11 cellular contexts compared by ENCODE assay signal in the genomic region with DNA sequence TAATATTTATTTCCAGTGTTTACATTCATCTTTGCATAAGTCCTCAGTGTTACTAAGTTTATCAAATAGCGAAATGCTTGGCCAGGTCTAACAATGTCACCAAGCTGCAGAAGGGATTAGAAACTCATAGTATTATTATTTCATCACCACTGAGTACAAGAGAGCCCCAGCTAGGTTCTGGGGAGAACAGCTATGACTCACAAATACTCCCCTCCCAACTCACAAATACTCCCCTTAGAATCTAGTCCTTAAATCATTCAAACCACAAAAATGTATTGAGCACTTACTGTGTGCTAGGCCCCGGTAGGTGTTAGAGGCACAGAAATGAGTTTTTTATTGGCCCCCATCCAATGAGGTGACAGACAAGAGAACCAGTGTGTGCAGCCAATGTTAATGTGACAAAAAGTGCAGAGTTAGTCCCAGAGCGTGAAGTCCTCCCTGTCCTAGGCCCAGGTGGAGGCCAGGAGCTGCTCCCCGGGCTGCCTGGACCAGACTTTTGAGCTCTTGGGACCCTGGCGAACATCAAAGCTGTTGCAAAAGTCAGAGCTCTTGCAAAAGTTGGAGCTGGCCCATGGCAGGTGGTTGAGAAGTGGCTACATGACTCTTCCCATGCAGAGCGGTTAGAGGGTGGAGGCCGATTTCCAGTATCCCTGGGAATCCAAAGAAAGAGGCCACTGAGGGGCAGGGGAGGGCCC. TPM values are rescaled to one million over a fixed set of nuclear protein-coding genes. Genes with fewer than 3 reads are reported as not detected.
A peak's percentile ranks its signal among the peaks of the same experiment; 100 is the strongest.
DNase-seq lines count a peak whose midpoint lies in the region; ATAC-seq and TF ChIP-seq lines count a peak whose summit lies in the region.
"Had no signal": no experiment of that assay in that cellular context is flagged by ENCODE, and none has a peak within 500 bp of the region (broad histone marks: within the 10 kb centered on the region; RNA-seq: fewer than 3 reads in every experiment).

No MANE protein-coding gene starts in this region.

- CTCF ChIA-PET in AG04450 (lab: Charles Lee), result interaction anchor here (0.6 to 2.3 kb wide), 3 partner anchors 32 to 222 kb away, joined by 4 to 9 read pairs (median 5); no protein-coding TSS in a partner anchor

- no peaks in the 10 kb centered on the region for H3K36me3 ChIP-seq in heart left ventricle
- H3K36me3 ChIP-seq: BLaER1, pancreas had no signal

- H3K27me3 ChIP-seq in AG04450 (ENCODE audit: control insufficient read depth, insufficient read depth, low read length) (no peaks in the 10 kb centered on the region), heart left ventricle (no peaks in the 10 kb centered on the region)
- H3K27me3 ChIP-seq: BLaER1, pancreas had no signal

- H3K36me3 Mint-ChIP-seq in activated T-helper 1 cell treated with anti-CD3 and anti-CD28 coated beads, Interleukin-12 subunit alpha, Interleukin-12 subunit beta, Interleukin-2, Interleukin-4 antibody, amounts not matched to agents 30 ng/mL and 10 ng/mL and 1 ng/mL, durations not matched to agents 14 hours and 24 hours and 36 hours (ENCODE audit: low read depth), result no peaks in the 10 kb centered on the region
- no peaks in the 10 kb centered on the region for H3K36me3 Mint-ChIP-seq in naive thymus-derived CD8-positive, alpha-beta T cell

- DNase-seq in AG04450 (ENCODE audit: low read depth, low spot score) (no peak), astrocyte of the spinal cord (ENCODE audit: low read depth, low spot score) (peak; percentile 53), heart left ventricle (no peak)
- no peak for DNase-seq in activated T-helper 1 cell treated with anti-CD3 and anti-CD28 coated beads, Interleukin-12 subunit alpha, Interleukin-12 subunit beta, Interleukin-2, Interleukin-4 antibody, amounts not matched to agents 30 ng/mL and 10 ng/mL and 1 ng/mL, durations not matched to agents 14 hours and 24 hours and 36 hours (ENCODE audit: low spot score)
- DNase-seq in naive thymus-derived CD8-positive, alpha-beta T cell, result no peak
- DNase-seq: NCI-H2107 had no signal

- intact Hi-C loops in heart left ventricle (cut with DNase I), result loop anchor here in 1 of 10 donors (10.0 kb wide), 1 partner anchor 241 kb away; no protein-coding TSS in a partner anchor
- intact Hi-C loops in activated T-helper 1 cell treated with anti-CD3 and anti-CD28 coated beads, Interleukin-12 subunit alpha, Interleukin-12 subunit beta, Interleukin-2, Interleukin-4 antibody, amounts not matched to agents 30 ng/mL and 10 ng/mL and 1 ng/mL, durations not matched to agents 14 hours and 24 hours and 36 hours (cut with micrococcal nuclease), result no loop called here

- no peak for TF ChIP-seq POLR2A in heart left ventricle (IDR thresholded peaks at IDR 0.05)

- H3K9me3 Mint-ChIP-seq in activated T-helper 1 cell treated with anti-CD3 and anti-CD28 coated beads, Interleukin-12 subunit alpha, Interleukin-12 subunit beta, Interleukin-2, Interleukin-4 antibody, amounts not matched to agents 30 ng/mL and 10 ng/mL and 1 ng/mL, durations not matched to agents 14 hours and 24 hours and 36 hours, result no peaks in the 10 kb centered on the region
- no peaks in the 10 kb centered on the region for H3K9me3 Mint-ChIP-seq in naive thymus-derived CD8-positive, alpha-beta T cell

- no peak overlapping the region for H3K4me3 Mint-ChIP-seq in activated T-helper 1 cell treated with anti-CD3 and anti-CD28 coated beads, Interleukin-12 subunit alpha, Interleukin-12 subunit beta, Interleukin-2, Interleukin-4 antibody, amounts not matched to agents 30 ng/mL and 10 ng/mL and 1 ng/mL, durations not matched to agents 14 hours and 24 hours and 36 hours
- H3K4me3 Mint-ChIP-seq in naive thymus-derived CD8-positive, alpha-beta T cell, result no peak overlapping the region

- ATAC-seq in GM19035 (IDR thresholded peaks at IDR 0.05; ENCODE audit: unreplicated experiment) (peak; percentile 39), HG03064 (IDR thresholded peaks at IDR 0.05; ENCODE audit: low read depth, unreplicated experiment) (peak; percentile 48), heart left ventricle (no peak), GM19324 (IDR thresholded peaks at IDR 0.05; ENCODE audit: low FRiP score, unreplicated experiment) (no peak)
- ATAC-seq in naive thymus-derived CD8-positive, alpha-beta T cell, result no peak

- in situ Hi-C loops in astrocyte of the spinal cord (cut with HindIII; ENCODE audit: low sequenced_read_pairs), result no loop called here

- no peaks in the 10 kb centered on the region for H3K4me1 Mint-ChIP-seq in activated T-helper 1 cell treated with anti-CD3 and anti-CD28 coated beads, Interleukin-12 subunit alpha, Interleukin-12 subunit beta, Interleukin-2, Interleukin-4 antibody, amounts not matched to agents 30 ng/mL and 10 ng/mL and 1 ng/mL, durations not matched to agents 14 hours and 24 hours and 36 hours (ENCODE audit: low read depth)
- H3K4me1 Mint-ChIP-seq in naive thymus-derived CD8-positive, alpha-beta T cell, result no peaks in the 10 kb centered on the region

- H3K4me3 ChIP-seq in AG04450 (ENCODE audit: low read depth, low read length) (no peak overlapping the region), astrocyte of the spinal cord (ENCODE audit: low read depth, low read length) (no peak overlapping the region), heart left ventricle (no peak overlapping the region)
- H3K4me3 ChIP-seq: BLaER1, pancreas had no signal

- POLR2A ChIA-PET in AG04450 (lab: Yijun Ruan, JAX), result no interaction called here
- POLR2A ChIA-PET in naive thymus-derived CD8-positive, alpha-beta T cell (lab: Charles Lee), result no interaction called here

- no peaks in the 10 kb centered on the region for H3K27me3 Mint-ChIP-seq in activated T-helper 1 cell treated with anti-CD3 and anti-CD28 coated beads, Interleukin-12 subunit alpha, Interleukin-12 subunit beta, Interleukin-2, Interleukin-4 antibody, amounts not matched to agents 30 ng/mL and 10 ng/mL and 1 ng/mL, durations not matched to agents 14 hours and 24 hours and 36 hours (ENCODE audit: insufficient read depth)
- peaks cover 0 to 3% (median 0%) of the 10 kb centered on the region in 5 donors for H3K27me3 Mint-ChIP-seq in naive thymus-derived CD8-positive, alpha-beta T cell

- 94 to 97% (median 96%) methylated on average over 7 of the region's 7 CpGs for WGBS in heart left ventricle, 4 donors

- H3K27ac Mint-ChIP-seq in activated T-helper 1 cell treated with anti-CD3 and anti-CD28 coated beads, Interleukin-12 subunit alpha, Interleukin-12 subunit beta, Interleukin-2, Interleukin-4 antibody, amounts not matched to agents 30 ng/mL and 10 ng/mL and 1 ng/mL, durations not matched to agents 14 hours and 24 hours and 36 hours, result no peak overlapping the region
- peak overlapping the region in 1 of 10 donors; percentile 21 for H3K27ac Mint-ChIP-seq in naive thymus-derived CD8-positive, alpha-beta T cell

- TF ChIP-seq CTCF in AG04450 (IDR thresholded peaks at IDR 0.05; ENCODE audit: low read depth, low read length) (no peak), astrocyte of the spinal cord (IDR thresholded peaks at IDR 0.05; ENCODE audit: low read depth, low read length) (no peak), heart left ventricle (IDR thresholded peaks at IDR 0.05) (no peak)

- H3K4me1 ChIP-seq in heart left ventricle, result peaks cover 0 to 3% (median 0%) of the 10 kb centered on the region in 12 donors

- H3K27ac ChIP-seq in AG04450 (ENCODE audit: low read depth, low read length), result peak overlapping the region; percentile 52
- no peak overlapping the region for H3K27ac ChIP-seq in heart left ventricle
- H3K27ac ChIP-seq: BLaER1, pancreas had no signal

- H3K9me3 ChIP-seq in AG04450 (ENCODE audit: control insufficient read depth, insufficient read depth, low read length) (no peaks in the 10 kb centered on the region), heart left ventricle (no peaks in the 10 kb centered on the region)
- H3K9me3 ChIP-seq: BLaER1, pancreas had no signal

RNA-seq across cellular contexts. Expression of gene STEAP3, which starts 9.8 kb away (rescaled TPM):
- polyA plus RNA-seq in AG04450 (2011; rRNA removed) (34.3 and 42.7 TPM in 2 replicates), heart left ventricle (1 to 10 TPM; 4.9 to 9.2 TPM)
- 32.6 and 39.5 TPM in 2 replicates for polyA minus RNA-seq in AG04450 (2011; rRNA and poly(A)+ RNA removed)
- 10 to 100 TPM in 6 of 9 donors, 1 to 10 TPM in 3; 6.9 to 38.5 (median 12.2) TPM for total RNA-seq in heart left ventricle
- 0.07 and 0.13 TPM in 2 replicates for total RNA-seq in activated T-helper 1 cell treated with anti-CD3 and anti-CD28 coated beads, Interleukin-12 subunit alpha, Interleukin-12 subunit beta, Interleukin-2, Interleukin-4 antibody, amounts not matched to agents 30 ng/mL and 10 ng/mL and 1 ng/mL, durations not matched to agents 14 hours and 24 hours and 36 hours
- total RNA-seq in naive thymus-derived CD8-positive, alpha-beta T cell, result not detected
- polyA plus RNA-seq in naive thymus-derived CD8-positive, alpha-beta T cell, result under 1 TPM in 1 of 3 donors, not detected in 2; 0.24 TPM

Comparison
In these comparisons a context has a peak if more than half of its experiments do, and no peak if none do; other contexts are left out.
1. ATAC-seq: peak in GM19035 (single experiment) and HG03064 (single experiment); none in heart left ventricle (0 of 4), GM19324 (single experiment) and naive thymus-derived CD8-positive, alpha-beta T cell (0 of 2).